Comparison of ENCODE assay signal across 10 cellular contexts in the genomic region with DNA sequence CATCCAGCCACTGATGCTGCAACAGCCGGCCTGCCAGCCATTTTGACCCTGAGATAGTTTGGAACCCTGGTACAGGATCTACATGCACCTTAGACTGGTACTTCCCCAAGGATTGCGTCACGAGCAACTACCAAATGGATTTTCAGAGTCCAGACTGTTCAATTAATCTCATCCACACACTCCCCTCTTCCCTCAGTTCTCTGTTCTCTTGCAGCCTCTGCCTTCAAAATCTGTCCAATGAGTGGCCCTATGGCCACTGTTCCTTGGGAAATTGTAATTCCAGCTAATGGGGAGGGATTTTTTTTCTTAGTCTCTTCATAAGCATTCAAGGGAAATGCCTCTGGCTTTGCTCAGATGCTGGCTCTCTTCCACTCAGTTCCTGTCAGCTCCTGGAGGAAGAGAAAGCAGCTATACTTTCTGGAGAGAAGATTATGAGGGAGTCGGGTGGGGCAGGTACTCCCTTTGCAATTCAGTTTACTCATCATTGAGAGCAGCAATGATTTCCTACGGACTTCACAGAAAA. TPM values are rescaled to one million over a fixed set of nuclear protein-coding genes. Genes with fewer than 3 reads are reported as not detected.
A peak's percentile ranks its signal among the peaks of the same experiment; 100 is the strongest.
DNase-seq lines count a peak whose midpoint lies in the region; ATAC-seq and TF ChIP-seq lines count a peak whose summit lies in the region.
"Had no signal": no experiment of that assay in that cellular context is flagged by ENCODE, and none has a peak within 500 bp of the region (broad histone marks: within the 10 kb centered on the region; RNA-seq: fewer than 3 reads in every experiment).

No MANE protein-coding gene starts in this region.

- no peak overlapping the region for H3K4me3 Mint-ChIP-seq in neural progenitor cell
- H3K4me3 Mint-ChIP-seq: activated naive CD4-positive, alpha-beta T cell treated with anti-CD3 and anti-CD28 coated beads for 36 hours had no signal

- H3K4me1 ChIP-seq in heart left ventricle (peaks cover 0 to 14% (median 3%) of the 10 kb centered on the region in 12 donors), sigmoid colon (peaks cover 0 to 17% (median 12%) of the 10 kb centered on the region in 4 donors), neural progenitor cell (no peaks in the 10 kb centered on the region)

- intact Hi-C loops in heart left ventricle (cut with DNase I), result loop anchor here in 1 of 10 donors (2.0 kb wide), 1 partner anchor 39 kb away; no protein-coding TSS in a partner anchor
- intact Hi-C loops in sigmoid colon (cut with DNase I), result no loop called here

- no peaks in the 10 kb centered on the region for H4K20me1 ChIP-seq in neural progenitor cell (ENCODE audit: low read depth)

- peak in 1 of 4 donors; percentile 52 for TF ChIP-seq EP300 in sigmoid colon (IDR thresholded peaks at IDR 0.05)

- H3K36me3 ChIP-seq in heart left ventricle (no peaks in the 10 kb centered on the region), sigmoid colon (no peaks in the 10 kb centered on the region), neural progenitor cell (no peaks in the 10 kb centered on the region)

- H3K4me2 ChIP-seq in neural progenitor cell, result no peak overlapping the region

- peak; percentile 34 to 95 (median 92) for ATAC-seq in heart left ventricle

- H3F3A ChIP-seq in neural progenitor cell (ENCODE audit: low read depth), result no peaks in the 10 kb centered on the region

- no peaks in the 10 kb centered on the region for H3K27me3 Mint-ChIP-seq in neural progenitor cell (ENCODE audit: insufficient read depth, low read depth)

- no peak overlapping the region for H3K27ac Mint-ChIP-seq in neural progenitor cell
- H3K27ac Mint-ChIP-seq: activated naive CD4-positive, alpha-beta T cell treated with anti-CD3 and anti-CD28 coated beads for 36 hours had no signal

- H3K9me3 Mint-ChIP-seq in neural progenitor cell, result peaks cover 3% of the 10 kb centered on the region

- peak overlapping the region; percentile 4 to 78 (median 54) for H3K27ac ChIP-seq in heart left ventricle
- H3K27ac ChIP-seq in sigmoid colon, result peak overlapping the region; percentile 69 to 79 (median 76)
- H3K27ac ChIP-seq in neural progenitor cell, result no peak overlapping the region

- peaks cover 0 to 14% (median 6%) of the 10 kb centered on the region in 12 donors for H3K9me3 ChIP-seq in heart left ventricle
- H3K9me3 ChIP-seq in sigmoid colon, result peaks cover 0 to 5% (median 0%) of the 10 kb centered on the region in 4 donors
- no peaks in the 10 kb centered on the region for H3K9me3 ChIP-seq in neural progenitor cell (ENCODE audit: low read depth)

- no peak for TF ChIP-seq CTCF in heart left ventricle (IDR thresholded peaks at IDR 0.05)
- no peak for TF ChIP-seq CTCF in sigmoid colon (IDR thresholded peaks at IDR 0.05)
- no peak for TF ChIP-seq CTCF in neural progenitor cell (IDR thresholded peaks at IDR 0.05)

- H2AFZ ChIP-seq in neural progenitor cell (replicated peaks), result no peak overlapping the region

- H3K4me1 Mint-ChIP-seq in neural progenitor cell, result no peaks in the 10 kb centered on the region

- H3K9ac ChIP-seq in neural progenitor cell, result no peak overlapping the region

- 43 to 57% (median 52%) methylated on average over 5 of the region's 5 CpGs for WGBS in heart left ventricle, 4 donors
- 70 to 82% methylated on average over 5 of the region's 5 CpGs for WGBS in sigmoid colon, 2 donors

- peaks cover 4% of the 10 kb centered on the region for H3K36me3 Mint-ChIP-seq in neural progenitor cell

- no peaks in the 10 kb centered on the region for H3K79me2 ChIP-seq in neural progenitor cell (ENCODE audit: low read depth)

- TF ChIP-seq POLR2A in heart left ventricle (IDR thresholded peaks at IDR 0.05), result no peak
- TF ChIP-seq POLR2A in sigmoid colon (IDR thresholded peaks at IDR 0.05), result no peak

- H3K4me3 ChIP-seq in heart left ventricle, result no peak overlapping the region
- H3K4me3 ChIP-seq in sigmoid colon, result no peak overlapping the region
- H3K4me3 ChIP-seq in neural progenitor cell, result no peak overlapping the region

- H3K27me3 ChIP-seq in heart left ventricle (no peaks in the 10 kb centered on the region), sigmoid colon (no peaks in the 10 kb centered on the region), neural progenitor cell (no peaks in the 10 kb centered on the region)

- DNase-seq in EL, result peak; percentile 98
- peak; percentile 97 for DNase-seq in amniotic epithelial cell (ENCODE audit: low read depth)
- peak in 4 of 5 donors; percentile 51 to 76 (median 60) for DNase-seq in heart left ventricle
- peak; percentile 91 for DNase-seq in sigmoid colon
- no peak for DNase-seq in activated CD8-positive, alpha-beta memory T cell treated with anti-CD3 and anti-CD28 coated beads, Interleukin-2, amount 50 U/mL, for 48 hours
- no peak for DNase-seq in NCI-H1048 (lab: John Stamatoyannopoulos, UW)
- no peak for DNase-seq in 8988T
- DNase-seq in neural progenitor cell (ENCODE audit: low spot score), result no peak
- DNase-seq: activated naive CD4-positive, alpha-beta T cell treated with anti-CD3 and anti-CD28 coated beads for 36 hours; NCI-H1105 treated with DMSO at 0.1 percent for 48 hours had no signal

RNA-seq across cellular contexts. Expression of a gene that starts 19.8 kb away (rescaled TPM):
- total RNA-seq in heart left ventricle, result 10 to 100 TPM; 18.1 to 34.0 (median 21.1) TPM
- polyA plus RNA-seq in heart left ventricle, result 10 to 100 TPM; 18.2 to 34.3 TPM
- 100 to 1,000 TPM in 1 of 4 donors, 10 to 100 TPM in 3; 64.6 to 145 (median 78.8) TPM for total RNA-seq in sigmoid colon
- polyA plus RNA-seq in sigmoid colon, result 100 to 1,000 TPM in 2 of 3 donors, 10 to 100 TPM in 1; 55.5 to 141 (median 123) TPM
- 34.8 and 57.1 TPM in 2 replicates for total RNA-seq in neural progenitor cell (ENCODE audit: low replicate concordance)

RNA-seq across cellular contexts. Expression of a gene that starts 44.1 kb away (rescaled TPM):
- 10 to 100 TPM; 17.2 to 34.5 (median 22.8) TPM for total RNA-seq in heart left ventricle
- 10 to 100 TPM in 1 of 2 donors, 1 to 10 TPM in 1; 5.6 to 21.8 TPM for polyA plus RNA-seq in heart left ventricle
- total RNA-seq in sigmoid colon, result 10 to 100 TPM; 24.9 to 34.6 (median 28.8) TPM
- polyA plus RNA-seq in sigmoid colon, result 10 to 100 TPM; 11.4 to 20.2 (median 16.0) TPM
- 33.8 and 48.8 TPM in 2 replicates for total RNA-seq in neural progenitor cell (ENCODE audit: low replicate concordance)

Comparison
In these comparisons a context has a peak if more than half of its experiments do, and no peak if none do; other contexts are left out.
1. DNase-seq: peak in EL (single experiment), amniotic epithelial cell (single experiment), heart left ventricle (4 of 5) and sigmoid colon (single experiment); none in activated CD8-positive, alpha-beta memory T cell treated with anti-CD3 and anti-CD28 coated beads, Interleukin-2, amount 50 U/mL, for 48 hours (single experiment), NCI-H1048 (single experiment), 8988T (single experiment) and neural progenitor cell (single experiment).